In the genomic region with DNA sequence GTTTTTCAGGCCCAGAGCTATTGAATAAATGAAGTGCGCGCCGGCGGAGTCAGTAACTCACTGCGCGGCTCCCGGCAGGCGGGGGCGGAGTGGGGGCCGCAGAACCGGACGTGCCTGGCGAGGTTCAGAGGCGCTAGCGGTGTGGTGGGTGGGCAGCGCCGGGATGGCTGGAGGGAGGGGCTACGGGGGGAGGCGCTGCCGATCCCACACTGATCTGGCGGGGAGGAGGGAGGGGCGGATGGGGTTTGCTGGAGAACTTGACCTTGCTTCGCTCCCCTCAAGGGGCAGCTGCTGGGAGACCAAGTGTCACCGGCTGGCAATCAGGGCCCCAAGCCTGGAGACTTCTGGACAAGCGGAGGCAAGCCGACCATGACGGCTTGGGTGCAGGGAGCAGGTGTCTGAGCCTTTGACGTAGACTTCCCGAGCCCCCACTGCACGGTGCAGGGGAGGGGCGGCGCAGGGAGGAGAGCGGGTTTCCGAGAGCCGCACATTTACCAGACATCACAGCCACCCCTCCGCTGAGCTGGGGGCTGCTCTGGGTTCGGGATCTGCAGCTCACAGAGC, we compare ENCODE assay signal across 11 cellular contexts.
A peak's percentile ranks its signal among the peaks of the same experiment; 100 is the strongest.
DNase-seq lines count a peak whose midpoint lies in the region; ATAC-seq, FAIRE-seq and TF ChIP-seq lines count a peak whose summit lies in the region.
"Had no signal": no experiment of that assay in that cellular context is flagged by ENCODE, and none has a peak within 500 bp of the region (broad histone marks: within the 10 kb centered on the region; RNA-seq: fewer than 3 reads in every experiment).

No MANE protein-coding gene starts in this region.

- no peaks in the 10 kb centered on the region for H4K20me1 ChIP-seq in H1 (replicated peaks in 1 of 2; ENCODE audit: control insufficient read depth in 1 of 2, insufficient read depth in 2 of 2, low read length in 2 of 2)

- peak overlapping the region; percentile 6; the same call in 1 of the 2 replicates for H3K4me3 ChIP-seq in AG09309 (ENCODE audit: control insufficient read depth, low read depth, low read length)
- H3K4me3 ChIP-seq in H1 (ENCODE audit: extremely low read depth in 1 of 4, insufficient read depth in 2 of 4, low read depth in 3 of 4, low read length in 4 of 4) = peak overlapping the region; percentile 25 to 62 (median 33); a peak in 7 of 8 replicates
- H3K4me3 ChIP-seq in body of pancreas = no peak overlapping the region

- no peak overlapping the region for H3K27ac Mint-ChIP-seq in naive B cell
- H3K27ac Mint-ChIP-seq: activated naive CD8-positive, alpha-beta T cell had no signal

- no peak for TF ChIP-seq RAD21 in H1 (IDR thresholded peaks at IDR 0.05 in 1 of 2, conservative IDR thresholded peaks at IDR 0.05 in 1 of 2; ENCODE audit: low read depth in 2 of 2, low read length in 2 of 2)

- H4K91ac ChIP-seq in H1 (replicated peaks; ENCODE audit: insufficient read length, low read length) = no peak overlapping the region

- no peak overlapping the region for H3K14ac ChIP-seq in H1 (ENCODE audit: insufficient read length)

- H3K4me1 ChIP-seq in H1 (replicated peaks in 1 of 4; ENCODE audit: control insufficient read depth in 3 of 4, insufficient read depth in 4 of 4, low read length in 3 of 4) = peaks cover 5 to 24% (median 18%) of the 10 kb centered on the region in 4 experiments
- H3K4me1 ChIP-seq in body of pancreas = peaks cover 14% of the 10 kb centered on the region

- no peak overlapping the region for H4K5ac ChIP-seq in H1 (ENCODE audit: insufficient read length, low read depth, low read length)

- peaks cover 10 to 25% (median 18%) of the 10 kb centered on the region in 3 donors for H3K4me1 Mint-ChIP-seq in naive B cell

- no peaks in the 10 kb centered on the region for H3K79me2 ChIP-seq in H1 (ENCODE audit: control insufficient read depth in 1 of 2, insufficient read depth in 2 of 2, low read length in 2 of 2)

- no peaks in the 10 kb centered on the region for H3K36me3 Mint-ChIP-seq in naive B cell
- H3K36me3 Mint-ChIP-seq: activated naive CD8-positive, alpha-beta T cell had no signal

- H3K9me3 Mint-ChIP-seq in naive B cell = peaks cover 0 to 18% (median 0%) of the 10 kb centered on the region in 7 donors

- no peak overlapping the region for H3K56ac ChIP-seq in H1 (replicated peaks; ENCODE audit: insufficient read length, low read depth, low read length)

- FAIRE-seq in H1 (lab: Jason Lieb, UNC) = no peak

- H2BK5ac ChIP-seq in H1 (ENCODE audit: low read depth, low read length) = no peak overlapping the region

- peak overlapping the region; percentile 6; the same call in 1 of the 2 replicates for H3K18ac ChIP-seq in H1 (ENCODE audit: extremely low read depth, low read length)

- TF ChIP-seq POLR2A in H1 (IDR thresholded peaks at IDR 0.05; ENCODE audit: control extremely low read depth in 1 of 2, low read depth in 2 of 2, low read length in 2 of 2) (no peak), body of pancreas (IDR thresholded peaks at IDR 0.05) (no peak)

- TF ChIP-seq CTCF in AG09309 (IDR thresholded peaks at IDR 0.05; ENCODE audit: control insufficient read depth, insufficient read depth, low read depth, low read length, missing control alignments) (no peak), H1 (IDR thresholded peaks at IDR 0.05; ENCODE audit: control extremely low read depth in 1 of 3, insufficient read depth in 1 of 3, low read depth in 1 of 3, low read length in 3 of 3) (no peak), body of pancreas (IDR thresholded peaks at IDR 0.05) (no peak)

- peak overlapping the region in 6 of 8 donors; percentile 53 to 78 (median 65) for H3K4me3 Mint-ChIP-seq in naive B cell
- H3K4me3 Mint-ChIP-seq: activated naive CD8-positive, alpha-beta T cell had no signal

- H3K27me3 ChIP-seq in H1 (replicated peaks in 1 of 4; ENCODE audit: control insufficient read depth in 3 of 4, extremely low read depth in 1 of 4, insufficient read depth in 3 of 4, low read length in 3 of 4) (peaks cover 0 to 12% (median 7%) of the 10 kb centered on the region in 4 experiments; a peak in 5 of 7 replicates), body of pancreas (peaks cover 0 to 9% of the 10 kb centered on the region in 2 donors)

- no peak overlapping the region for H3K23ac ChIP-seq in H1 (ENCODE audit: insufficient read length)

- no peaks in the 10 kb centered on the region for H3K9me3 ChIP-seq in H1 (ENCODE audit: insufficient read depth in 2 of 2, low read depth in 1 of 2, low read length in 1 of 2)
- no peaks in the 10 kb centered on the region for H3K9me3 ChIP-seq in body of pancreas

- H2BK12ac ChIP-seq in H1 (ENCODE audit: low read depth, low read length) = 0 out of 2 replicates have a peak overlapping the region, but pooled peaks have one; percentile 17

- peaks cover 22 to 63% (median 61%) of the 10 kb centered on the region in 3 donors for H3K27me3 Mint-ChIP-seq in naive B cell

- no peak overlapping the region for H2BK15ac ChIP-seq in H1 (ENCODE audit: low read length)

- WGBS in H1 (ENCODE audit: extremely low coverage in 1 of 2, insufficient coverage in 1 of 2, insufficient read length in 1 of 2, insufficient replicate concordance in 2 of 2, low coverage in 1 of 2, low lambda C conversion rate in 2 of 2, missing lambda C conversion rate in 1 of 2), 2 experiments = 19% methylated on average over 31 of the region's 37 CpGs; no CpG with 5 or more reads in 1 of the 2 experiments
- WGBS in body of pancreas, 2 donors = 8 to 12% methylated on average over 25 to 30 of the region's 37 CpGs

- POLR2A ChIA-PET in H1 (lab: Charles Lee; ENCODE audit: partially characterized antibody) = no interaction called here

- H3K36me3 ChIP-seq in H1 (ENCODE audit: control insufficient read depth in 2 of 4, insufficient read depth in 4 of 4, low read length in 3 of 4) (no peaks in the 10 kb centered on the region), body of pancreas (replicated peaks in 1 of 2; ENCODE audit: insufficient read depth in 1 of 2, low read depth in 2 of 2) (no peaks in the 10 kb centered on the region)
- H3K36me3 ChIP-seq: heart left ventricle had no signal

- no peak overlapping the region for H2BK120ac ChIP-seq in H1 (replicated peaks; ENCODE audit: low read depth, low read length)

- H3K79me1 ChIP-seq in H1 (ENCODE audit: low read depth, low read length) = no peaks in the 10 kb centered on the region

- H3K27ac ChIP-seq in H1 (ENCODE audit: low read depth, low read length) (no peak overlapping the region), body of pancreas (no peak overlapping the region)
- H3K27ac ChIP-seq: heart left ventricle had no signal

- no peak overlapping the region for H2AK5ac ChIP-seq in H1 (ENCODE audit: low read depth, low read length)

- no peak overlapping the region for H2BK20ac ChIP-seq in H1 (ENCODE audit: low read length)

- DNase-seq in AG09309 (ENCODE audit: low read depth) (no peak), NCI-H1105 (lab: John Stamatoyannopoulos, UW) (peak; percentile 72), H1 (ENCODE audit: low read depth in 1 of 2, low spot score in 2 of 2) (peak in 1 of 2 experiments; percentile 23), naive B cell (no peak), body of pancreas (no peak), NCI-H1694 treated with DMSO at 0.1 percent for 48 hours (lab: John Stamatoyannopoulos, UW) (no peak)
- DNase-seq: heart left ventricle, KG1 had no signal

- peak overlapping the region; percentile 70 to 84 for H3K4me2 ChIP-seq in H1 (ENCODE audit: insufficient read depth in 1 of 2, low read depth in 2 of 2, low read length in 2 of 2)

- H3K9ac ChIP-seq in H1 (replicated peaks in 1 of 4; ENCODE audit: extremely low read depth in 1 of 4, low read depth in 3 of 4, low read length in 3 of 4) = no peak overlapping the region

- H4K8ac ChIP-seq in H1 (ENCODE audit: extremely low read depth, insufficient read depth, low read length) = peak overlapping the region; percentile 80; the same call in 1 of the 2 replicates

- intact Hi-C loops in body of pancreas (cut with DNase I) = no loop called here

- H2AFZ ChIP-seq in H1 (ENCODE audit: low read length) = no peak overlapping the region

- peak overlapping the region; percentile 78 for H3K4ac ChIP-seq in H1 (replicated peaks; ENCODE audit: insufficient read length, low read depth, low read length)

- peak in 1 of 2 donors; percentile 63 for ATAC-seq in naive B cell (ENCODE audit: low read depth in 2 of 2)
- ATAC-seq in GM18867 (IDR thresholded peaks at IDR 0.05; ENCODE audit: unreplicated experiment) = no peak
- no peak for ATAC-seq in body of pancreas
- no peak for ATAC-seq in GM18520 (IDR thresholded peaks at IDR 0.05; ENCODE audit: unreplicated experiment)

- peaks cover 5% of the 10 kb centered on the region; the same call in 1 of the 2 replicates for H3K23me2 ChIP-seq in H1 (ENCODE audit: low read depth, low read length)

- CTCF ChIA-PET in H1 (lab: Charles Lee; ENCODE audit: partially characterized antibody) = interaction anchor here (0.8 to 1.1 kb wide), 2 partner anchors 23 to 174 kb away, joined by 3 read pairs; partner anchors contain the start of gene RTL1

- no peak for TF ChIP-seq EP300 in H1 (IDR thresholded peaks at IDR 0.05; ENCODE audit: borderline replicate concordance in 1 of 2, low read depth in 2 of 2, low read length in 2 of 2)

TF ChIP-seq in H1, 55 proteins besides CTCF, POLR2A, EP300 and RAD21:
- TF ChIP-seq KDM4A (IDR thresholded peaks at IDR 0.05; ENCODE audit: low read depth, low read length, severe bottlenecking) = peak; percentile 42
- no peak for TF ChIP-seq RBBP5 (IDR thresholded peaks at IDR 0.05; ENCODE audit: borderline replicate concordance, low read depth, low read length)
- TF ChIP-seq SP2 (IDR thresholded peaks at IDR 0.05; ENCODE audit: low read length) = no peak
- TF ChIP-seq, protein P1, sequence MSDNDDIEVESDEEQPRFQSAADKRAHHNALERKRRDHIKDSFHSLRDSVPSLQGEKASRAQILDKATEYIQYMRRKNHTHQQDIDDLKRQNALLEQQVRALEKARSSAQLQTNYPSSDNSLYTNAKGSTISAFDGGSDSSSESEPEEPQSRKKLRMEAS (IDR thresholded peaks at IDR 0.05) = peak; percentile 7; the same call in 1 of the 2 replicates
- peak; percentile 79; the same call in 1 of the 2 replicates for TF ChIP-seq EGR1 (IDR thresholded peaks at IDR 0.05; ENCODE audit: borderline replicate concordance, low read depth, low read length)

Comparison
In these comparisons a context has a peak if more than half of its experiments do, and no peak if none do; other contexts are left out.
1. H3K4me3 ChIP-seq: peak in AG09309 (single experiment) and H1 (4 of 4); none in body of pancreas (0 of 2).